ENCODE assay signal across 20 cellular contexts in the genomic region with DNA sequence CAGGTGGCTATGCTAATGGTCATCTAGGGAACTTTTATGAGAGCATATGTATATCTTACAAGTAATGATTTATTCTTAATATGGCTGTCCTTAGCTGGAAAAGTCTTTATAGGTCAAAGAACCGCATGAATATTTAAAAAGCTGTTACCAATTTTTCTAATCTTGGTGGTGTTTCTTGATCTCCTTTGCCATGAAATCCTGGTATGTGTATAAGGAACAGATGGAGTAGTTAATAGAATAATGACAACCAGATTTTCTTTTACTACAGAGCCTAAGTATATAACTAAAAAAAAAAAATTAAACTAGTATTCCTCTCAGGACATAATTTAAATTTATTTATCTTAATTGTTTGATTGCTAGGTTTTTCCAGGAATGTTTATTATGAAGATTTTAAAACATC.
"Had no signal": no experiment of that assay in that cellular context is flagged by ENCODE, and none has a peak within 500 bp of the region (broad histone marks: within the 10 kb centered on the region; RNA-seq: fewer than 3 reads in every experiment).

No MANE protein-coding gene starts in this region.

- H3K9me3 ChIP-seq: gastroesophageal sphincter, left ventricle myocardium inferior, lower lobe of right lung, neutrophil, testis, tibial nerve, upper lobe of right lung, vagina had no signal

- H3K4me1 ChIP-seq: lower lobe of right lung, testis, upper lobe of right lung had no signal

- DNase-seq: cortex of kidney; dorsolateral prefrontal cortex; effector CD8-positive, alpha-beta T cell; glutamatergic neuron; left cardiac atrium; left ventricle myocardium inferior; lower lobe of right lung; mesenchymal stem cell; naive thymus-derived CD8-positive, alpha-beta T cell; posterior cingulate gyrus; stimulated activated CD4-positive, alpha-beta T cell treated with anti-CD3 and anti-CD28 coated beads, Interleukin-2, amount 100 ng/mL, for 24 hours; stimulated activated CD4-positive, alpha-beta T cell treated with anti-CD3 and anti-CD28 coated beads, Interleukin-4, amount 100 ng/mL, for 4 hours; stimulated activated naive B cell treated with anti-CD40 and anti-IgM and Interleukin-4, amounts not matched to agents 10 μg/mL and 1 μg/mL and 100 μg/mL, for 72 hours; stimulated activated naive CD8-positive, alpha-beta T cell treated with anti-CD3 and anti-CD28 coated beads, Interleukin-15, amount 100 ng/mL, for 72 hours; testis; upper lobe of right lung had no signal

- H3K4me3 ChIP-seq: dorsolateral prefrontal cortex, gastroesophageal sphincter, left ventricle myocardium inferior, lower lobe of right lung, testis, tibial nerve, upper lobe of right lung, vagina had no signal

- ATAC-seq: gastroesophageal sphincter; left cardiac atrium; lower lobe of right lung; naive thymus-derived CD8-positive, alpha-beta T cell; stimulated activated naive B cell treated with anti-CD40 and anti-IgM and Interleukin-4, amounts not matched to agents 10 μg/mL and 1 μg/mL and 100 μg/mL, for 72 hours; stimulated activated naive CD8-positive, alpha-beta T cell treated with anti-CD3 and anti-CD28 coated beads, Interleukin-15, amount 100 ng/mL, for 72 hours; upper lobe of right lung had no signal

- H3K27me3 Mint-ChIP-seq: naive thymus-derived CD8-positive, alpha-beta T cell; stimulated activated naive B cell treated with anti-CD40 and anti-IgM and Interleukin-4, amounts not matched to agents 10 μg/mL and 1 μg/mL and 100 μg/mL, for 72 hours; stimulated activated naive CD8-positive, alpha-beta T cell treated with anti-CD3 and anti-CD28 coated beads, Interleukin-15, amount 100 ng/mL, for 72 hours had no signal

- H3K27ac Mint-ChIP-seq: stimulated activated naive CD8-positive, alpha-beta T cell treated with anti-CD3 and anti-CD28 coated beads, Interleukin-15, amount 100 ng/mL, for 72 hours had no signal

- H3K4me3 Mint-ChIP-seq: naive thymus-derived CD8-positive, alpha-beta T cell; stimulated activated naive B cell treated with anti-CD40 and anti-IgM and Interleukin-4, amounts not matched to agents 10 μg/mL and 1 μg/mL and 100 μg/mL, for 72 hours; stimulated activated naive CD8-positive, alpha-beta T cell treated with anti-CD3 and anti-CD28 coated beads, Interleukin-15, amount 100 ng/mL, for 72 hours had no signal

- H3K27me3 ChIP-seq: dorsolateral prefrontal cortex, gastroesophageal sphincter, neutrophil, testis, tibial nerve, upper lobe of right lung, vagina had no signal

- H3K27ac ChIP-seq: gastroesophageal sphincter, left ventricle myocardium inferior, lower lobe of right lung, neutrophil, testis, upper lobe of right lung, vagina had no signal

- H3K36me3 ChIP-seq: lower lobe of right lung, neutrophil, upper lobe of right lung, vagina had no signal

- H3K9me3 Mint-ChIP-seq: stimulated activated naive CD8-positive, alpha-beta T cell treated with anti-CD3 and anti-CD28 coated beads, Interleukin-15, amount 100 ng/mL, for 72 hours had no signal
